11 cellular contexts compared by ENCODE assay signal in genomic region chr4:146049802-146050201, GRCh38.
A peak's percentile ranks its signal among the peaks of the same experiment; 100 is the strongest.
DNase-seq lines count a peak whose midpoint lies in the region; ATAC-seq and TF ChIP-seq lines count a peak whose summit lies in the region.
"Had no signal": no experiment of that assay in that cellular context is flagged by ENCODE, and none has a peak within 500 bp of the region (broad histone marks: within the 10 kb centered on the region; RNA-seq: fewer than 3 reads in every experiment).

No MANE protein-coding gene starts in this region.

- no peak overlapping the region for H3K27ac ChIP-seq in ascending aorta

- TF ChIP-seq CTCF in ascending aorta (IDR thresholded peaks at IDR 0.05), result no peak

- peaks cover 0 to 8% of the 10 kb centered on the region in 2 donors for H3K4me1 ChIP-seq in ascending aorta

- H3K27me3 ChIP-seq in ascending aorta, result no peaks in the 10 kb centered on the region
- H3K27me3 ChIP-seq: Peyer's patch had no signal

- H3K36me3 ChIP-seq in ascending aorta, result no peaks in the 10 kb centered on the region
- H3K36me3 ChIP-seq: Peyer's patch had no signal

- H3K9me3 ChIP-seq in ascending aorta, result no peaks in the 10 kb centered on the region

- H3K4me3 ChIP-seq in ascending aorta, result no peak overlapping the region
- H3K4me3 ChIP-seq: Peyer's patch had no signal

- intact Hi-C loops in ascending aorta (cut with DNase I), result loop anchor here (5.0 kb wide), 1 partner anchor 108 kb away; no protein-coding TSS in a partner anchor

- DNase-seq in RPMI8226 (peak; percentile 3), Ammon's horn (ENCODE audit: low spot score) (no peak), ascending aorta (ENCODE audit: low spot score in 2 of 2) (no peak), AML-193 (lab: John Stamatoyannopoulos, UW) (no peak), GOT3 (lab: John Stamatoyannopoulos, UW) (no peak)
- DNase-seq: CD8-positive, alpha-beta T cell had no signal

- ATAC-seq in GM18519 (IDR thresholded peaks at IDR 0.05; ENCODE audit: low FRiP score, unreplicated experiment) (peak; percentile 92), GM21529 (IDR thresholded peaks at IDR 0.05; ENCODE audit: unreplicated experiment) (peak; percentile 98), HG03139 (IDR thresholded peaks at IDR 0.05; ENCODE audit: unreplicated experiment) (peak; percentile 88)
- ATAC-seq: CD8-positive, alpha-beta T cell; WTC11 had no signal
